1 cellular context compared by ENCODE assay signal in the genomic region with DNA sequence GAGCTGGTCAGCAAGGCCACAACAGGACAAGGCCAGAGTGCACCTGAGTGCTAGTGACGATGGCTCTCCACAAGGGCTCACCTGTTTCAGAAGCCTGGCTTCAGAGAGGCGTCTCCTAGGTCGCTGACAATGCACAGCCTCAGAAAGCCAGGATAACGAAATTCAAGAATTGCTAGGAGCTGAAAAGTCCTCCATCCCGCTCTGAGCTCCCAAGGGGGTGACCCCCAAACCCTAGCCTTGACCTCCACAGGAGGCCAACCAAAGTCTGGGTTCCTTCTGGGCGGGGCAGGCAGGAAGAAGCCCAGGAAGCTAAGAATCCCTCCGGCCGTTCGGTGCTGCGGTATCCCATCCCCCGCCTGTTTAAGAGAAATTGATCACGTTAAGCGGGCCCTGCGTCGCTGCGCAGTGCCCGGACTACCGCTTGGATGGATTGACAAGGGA.
TF ChIP-seq lines count a peak whose summit lies in the region.

No MANE protein-coding gene starts in this region.

TF ChIP-seq in WTC11, 78 proteins besides CTCF, POLR2A, EP300 and RAD21 (continued from another document):
- TF ChIP-seq, protein P1, sequence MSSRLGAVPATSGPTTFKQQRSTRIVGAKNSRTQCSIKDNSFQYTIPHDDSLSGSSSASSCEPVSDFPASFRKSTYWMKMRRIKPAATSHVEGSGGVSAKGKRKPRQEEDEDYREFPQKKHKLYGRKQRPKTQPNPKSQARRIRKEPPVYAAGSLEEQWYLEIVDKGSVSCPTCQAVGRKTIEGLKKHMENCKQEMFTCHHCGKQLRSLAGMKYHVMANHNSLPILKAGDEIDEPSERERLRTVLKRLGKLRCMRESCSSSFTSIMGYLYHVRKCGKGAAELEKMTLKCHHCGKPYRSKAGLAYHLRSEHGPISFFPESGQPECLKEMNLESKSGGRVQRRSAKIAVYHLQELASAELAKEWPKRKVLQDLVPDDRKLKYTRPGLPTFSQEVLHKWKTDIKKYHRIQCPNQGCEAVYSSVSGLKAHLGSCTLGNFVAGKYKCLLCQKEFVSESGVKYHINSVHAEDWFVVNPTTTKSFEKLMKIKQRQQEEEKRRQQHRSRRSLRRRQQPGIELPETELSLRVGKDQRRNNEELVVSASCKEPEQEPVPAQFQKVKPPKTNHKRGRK (CRISPR knock-in tag; IDR thresholded peaks at IDR 0.05; ENCODE audit: borderline replicate concordance) = no peak
- TF ChIP-seq, protein P2, sequence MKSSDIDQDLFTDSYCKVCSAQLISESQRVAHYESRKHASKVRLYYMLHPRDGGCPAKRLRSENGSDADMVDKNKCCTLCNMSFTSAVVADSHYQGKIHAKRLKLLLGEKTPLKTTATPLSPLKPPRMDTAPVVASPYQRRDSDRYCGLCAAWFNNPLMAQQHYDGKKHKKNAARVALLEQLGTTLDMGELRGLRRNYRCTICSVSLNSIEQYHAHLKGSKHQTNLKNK (CRISPR knock-in tag; IDR thresholded peaks at IDR 0.05) = no peak
- no peak for TF ChIP-seq NFATC4 (CRISPR knock-in tag; IDR thresholded peaks at IDR 0.05)
- TF ChIP-seq, protein P3, sequence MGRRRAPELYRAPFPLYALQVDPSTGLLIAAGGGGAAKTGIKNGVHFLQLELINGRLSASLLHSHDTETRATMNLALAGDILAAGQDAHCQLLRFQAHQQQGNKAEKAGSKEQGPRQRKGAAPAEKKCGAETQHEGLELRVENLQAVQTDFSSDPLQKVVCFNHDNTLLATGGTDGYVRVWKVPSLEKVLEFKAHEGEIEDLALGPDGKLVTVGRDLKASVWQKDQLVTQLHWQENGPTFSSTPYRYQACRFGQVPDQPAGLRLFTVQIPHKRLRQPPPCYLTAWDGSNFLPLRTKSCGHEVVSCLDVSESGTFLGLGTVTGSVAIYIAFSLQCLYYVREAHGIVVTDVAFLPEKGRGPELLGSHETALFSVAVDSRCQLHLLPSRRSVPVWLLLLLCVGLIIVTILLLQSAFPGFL (CRISPR knock-in tag; IDR thresholded peaks at IDR 0.05; ENCODE audit: borderline replicate concordance) = no peak
- TF ChIP-seq SMAD3 (CRISPR knock-in tag; IDR thresholded peaks at IDR 0.05; ENCODE audit: borderline replicate concordance) = no peak
- no peak for TF ChIP-seq ZNF121 (CRISPR knock-in tag; IDR thresholded peaks at IDR 0.05)
- TF ChIP-seq KAT7 (CRISPR knock-in tag; IDR thresholded peaks at IDR 0.05; ENCODE audit: borderline replicate concordance) = no peak
